30 cellular contexts compared by ENCODE assay signal in genomic region chr3:103137830-103138229, GRCh38.
"Had no signal": no experiment of that assay in that cellular context is flagged by ENCODE, and none has a peak within 500 bp of the region (broad histone marks: within the 10 kb centered on the region; RNA-seq: fewer than 3 reads in every experiment).

No MANE protein-coding gene starts in this region.

- H3K27ac ChIP-seq: neural progenitor cell, ovary, parathyroid adenoma, psoas muscle, right lobe of liver, sigmoid colon, spleen, suprapubic skin, testis, tibial artery, transverse colon, upper lobe of right lung, uterus had no signal

- ATAC-seq: natural killer cell; psoas muscle; right cardiac atrium; right lobe of liver; stimulated activated memory B cell treated with anti-CD40 and anti-IgM and Interleukin-4, amounts not matched to agents 10 μg/mL and 1 μg/mL and 100 μg/mL, for 72 hours; stimulated activated naive CD8-positive, alpha-beta T cell treated with anti-CD3 and anti-CD28 coated beads, Interleukin-15, amount 100 ng/mL, for 72 hours; stimulated activated naive CD8-positive, alpha-beta T cell treated with anti-CD3 and anti-CD28 coated beads, Interleukin-15, Interleukin-2, amounts not matched to agents 100 U/mL and 50 U/mL, for 24 hours; upper lobe of right lung had no signal

- H3K4me3 Mint-ChIP-seq: natural killer cell; nephron; neural progenitor cell; stimulated activated memory B cell treated with anti-CD40 and anti-IgM and Interleukin-4, amounts not matched to agents 10 μg/mL and 1 μg/mL and 100 μg/mL, for 72 hours; stimulated activated naive CD8-positive, alpha-beta T cell treated with anti-CD3 and anti-CD28 coated beads, Interleukin-15, amount 100 ng/mL, for 72 hours; type B pancreatic cell had no signal

- H3K4me3 ChIP-seq: neural progenitor cell, ovary, psoas muscle, right lobe of liver, sigmoid colon, smooth muscle cell, spleen, suprapubic skin, testis, tibial artery, transverse colon, upper lobe of right lung, uterus had no signal

- H3K4me2 ChIP-seq: neural progenitor cell, smooth muscle cell had no signal

- H3K4me1 Mint-ChIP-seq: natural killer cell; neural progenitor cell; stimulated activated memory B cell treated with anti-CD40 and anti-IgM and Interleukin-4, amounts not matched to agents 10 μg/mL and 1 μg/mL and 100 μg/mL, for 72 hours; stimulated activated naive CD8-positive, alpha-beta T cell treated with anti-CD3 and anti-CD28 coated beads, Interleukin-15, amount 100 ng/mL, for 72 hours had no signal

- H3K36me3 ChIP-seq: neural progenitor cell, ovary, right lobe of liver, sigmoid colon, spleen, suprapubic skin, tibial artery, transverse colon, upper lobe of right lung, uterus had no signal

- H3K27me3 Mint-ChIP-seq: progenitor cell of endocrine pancreas; stimulated activated memory B cell treated with anti-CD40 and anti-IgM and Interleukin-4, amounts not matched to agents 10 μg/mL and 1 μg/mL and 100 μg/mL, for 72 hours; stimulated activated naive CD8-positive, alpha-beta T cell treated with anti-CD3 and anti-CD28 coated beads, Interleukin-15, amount 100 ng/mL, for 72 hours; type B pancreatic cell had no signal

- DNase-seq: natural killer cell; occipital lobe; ovary; psoas muscle; right cardiac atrium; right lobe of liver; sigmoid colon; spleen; stimulated activated CD4-positive, alpha-beta T cell treated with anti-CD3 and anti-CD28 coated beads, Interleukin-12 subunit alpha, Interleukin-12 subunit beta, amount 100 ng/mL, for 4 hours; stimulated activated CD4-positive, alpha-beta T cell treated with anti-CD3 and anti-CD28 coated beads, Interleukin-1b, Interleukin-23, amount 100 ng/mL, for 48 hours; stimulated activated CD4-positive, alpha-beta T cell treated with anti-CD3 and anti-CD28 coated beads, Interleukin-4, amount 100 ng/mL, for 1 hour; stimulated activated CD4-positive, alpha-beta T cell treated with anti-CD3 and anti-CD28 coated beads, Interleukin-4, amount 100 ng/mL, for 4 hours; stimulated activated CD8-positive, alpha-beta memory T cell treated with anti-CD3 and anti-CD28 coated beads, Interleukin-4, amount 100 ng/mL, for 48 hours; stimulated activated naive CD4-positive, alpha-beta T cell; stimulated activated naive CD8-positive, alpha-beta T cell treated with anti-CD3 and anti-CD28 coated beads, Interleukin-15, amount 100 ng/mL, for 72 hours; stimulated activated naive CD8-positive, alpha-beta T cell treated with anti-CD3 and anti-CD28 coated beads, Interleukin-15, Interleukin-2, amounts not matched to agents 100 U/mL and 50 U/mL, for 24 hours; substantia nigra; testis; tibial artery; transverse colon; upper lobe of right lung; uterus had no signal

- H3K27ac Mint-ChIP-seq: natural killer cell; nephron; neural progenitor cell; progenitor cell of endocrine pancreas; stimulated activated memory B cell treated with anti-CD40 and anti-IgM and Interleukin-4, amounts not matched to agents 10 μg/mL and 1 μg/mL and 100 μg/mL, for 72 hours; stimulated activated naive CD8-positive, alpha-beta T cell treated with anti-CD3 and anti-CD28 coated beads, Interleukin-15, amount 100 ng/mL, for 72 hours; type B pancreatic cell had no signal

- H3K9ac ChIP-seq: neural progenitor cell, parathyroid adenoma had no signal

- H3K79me2 ChIP-seq: parathyroid adenoma had no signal

- H2AFZ ChIP-seq: neural progenitor cell, parathyroid adenoma had no signal

- H3K27me3 ChIP-seq: neural progenitor cell, ovary, right lobe of liver, sigmoid colon, spleen, suprapubic skin, testis, tibial artery, transverse colon, upper lobe of right lung, uterus had no signal

- H3K4me1 ChIP-seq: neural progenitor cell, parathyroid adenoma, psoas muscle, right lobe of liver, sigmoid colon, spleen, suprapubic skin, testis, tibial artery, transverse colon, upper lobe of right lung, uterus had no signal

- H3K9me3 ChIP-seq: ovary, psoas muscle, right lobe of liver, sigmoid colon, spleen, suprapubic skin, testis, tibial artery, transverse colon, upper lobe of right lung, uterus had no signal

- H3K9me3 Mint-ChIP-seq: natural killer cell; nephron; neural progenitor cell; stimulated activated memory B cell treated with anti-CD40 and anti-IgM and Interleukin-4, amounts not matched to agents 10 μg/mL and 1 μg/mL and 100 μg/mL, for 72 hours; stimulated activated naive CD8-positive, alpha-beta T cell treated with anti-CD3 and anti-CD28 coated beads, Interleukin-15, amount 100 ng/mL, for 72 hours; type B pancreatic cell had no signal

- H3K36me3 Mint-ChIP-seq: natural killer cell; neural progenitor cell; stimulated activated memory B cell treated with anti-CD40 and anti-IgM and Interleukin-4, amounts not matched to agents 10 μg/mL and 1 μg/mL and 100 μg/mL, for 72 hours; type B pancreatic cell had no signal
